Comparison of ENCODE assay signal across 8 cellular contexts in genomic region chr6:32195902-32196681, GRCh38. TPM values are rescaled to one million over a fixed set of nuclear protein-coding genes. Genes with fewer than 3 reads are reported as not detected.
DNase-seq lines count a peak whose midpoint lies in the region; ATAC-seq and TF ChIP-seq lines count a peak whose summit lies in the region.

No MANE protein-coding gene starts in this region.

- TF ChIP-seq CTCF in lung (IDR thresholded peaks at IDR 0.05; ENCODE audit: control extremely low read depth, extremely low read depth), result no peak

- 0% methylated on average over 49 to 58 of the region's 58 CpGs for WGBS in lung, 2 donors

- H3K36me3 ChIP-seq in effector memory CD4-positive, alpha-beta T cell (ENCODE audit: control insufficient read depth, insufficient read depth, low read length), result no peaks in the 10 kb centered on the region
- H3K36me3 ChIP-seq in lung (ENCODE audit: control insufficient read depth in 2 of 2, insufficient read depth in 2 of 2, low read length in 2 of 2), result no peaks in the 10 kb centered on the region

- ATAC-seq in GM18909 (IDR thresholded peaks at IDR 0.05; ENCODE audit: poor library complexity, unreplicated experiment), result peak; percentile 80
- peak; percentile 19 for ATAC-seq in HG03139 (IDR thresholded peaks at IDR 0.05; ENCODE audit: unreplicated experiment)
- peak; percentile 7 for ATAC-seq in lung (ENCODE audit: insufficient read depth, low FRiP score)

- DNase-seq in Ammon's horn (ENCODE audit: low spot score) (peak; percentile 96), NCI-H446 (lab: John Stamatoyannopoulos, UW) (peak; percentile 49 to 67), lung (ENCODE audit: low spot score) (peak; percentile 83)
- DNase-seq in activated CD4-positive, alpha-beta T cell treated with anti-CD3 and anti-CD28 coated beads, Interleukin-2, amount 10 ng/mL, durations not matched to agents 24 days and 14 days, result peak; percentile 89
- DNase-seq in effector memory CD4-positive, alpha-beta T cell, result peak; percentile 39 to 67 (median 48)
- peak; percentile 27 for DNase-seq in stimulated activated CD8-positive, alpha-beta memory T cell treated with anti-CD3 and anti-CD28 coated beads, Interleukin-15, amount 100 ng/mL, for 1 hour (ENCODE audit: low read depth)

- H3K27ac ChIP-seq in effector memory CD4-positive, alpha-beta T cell (ENCODE audit: insufficient read depth, low read length, poor library complexity, severe bottlenecking), result peak overlapping the region; percentile 92
- H3K27ac ChIP-seq in lung (ENCODE audit: low read depth in 1 of 2, low read length in 1 of 2), result peak overlapping the region; percentile 99 to 100

- peak overlapping the region; percentile 98 for H3K4me3 Mint-ChIP-seq in activated CD4-positive, alpha-beta T cell treated with anti-CD3 and anti-CD28 coated beads, Interleukin-2, amount 10 ng/mL, durations not matched to agents 24 days and 14 days

- peaks cover 30% of the 10 kb centered on the region for H3K4me1 ChIP-seq in effector memory CD4-positive, alpha-beta T cell (ENCODE audit: control insufficient read depth, insufficient read depth, low read length, poor library complexity, severe bottlenecking)
- peaks cover 0 to 9% of the 10 kb centered on the region in 2 donors for H3K4me1 ChIP-seq in lung (ENCODE audit: control insufficient read depth in 2 of 2, insufficient read depth in 2 of 2, low read length in 2 of 2)

- peaks cover 38% of the 10 kb centered on the region for H3K4me1 Mint-ChIP-seq in activated CD4-positive, alpha-beta T cell treated with anti-CD3 and anti-CD28 coated beads, Interleukin-2, amount 10 ng/mL, durations not matched to agents 24 days and 14 days

- peak overlapping the region; percentile 99 for H3K27ac Mint-ChIP-seq in activated CD4-positive, alpha-beta T cell treated with anti-CD3 and anti-CD28 coated beads, Interleukin-2, amount 10 ng/mL, durations not matched to agents 24 days and 14 days

- no peaks in the 10 kb centered on the region for H3K9me3 Mint-ChIP-seq in activated CD4-positive, alpha-beta T cell treated with anti-CD3 and anti-CD28 coated beads, Interleukin-2, amount 10 ng/mL, durations not matched to agents 24 days and 14 days

- intact Hi-C loops in activated CD4-positive, alpha-beta T cell treated with anti-CD3 and anti-CD28 coated beads, Interleukin-2, amount 10 ng/mL, durations not matched to agents 24 days and 14 days (cut with micrococcal nuclease), result loop anchor here (1.0 to 10.0 kb wide), 9 partner anchors 18 to 1981 kb away; partner anchors contain the start of genes FKBPL, PPT2, PSMB9 and RGL2

- no peaks in the 10 kb centered on the region for H3K27me3 ChIP-seq in effector memory CD4-positive, alpha-beta T cell (replicated peaks; ENCODE audit: control insufficient read depth, insufficient read depth, low read length, poor library complexity, severe bottlenecking)
- H3K27me3 ChIP-seq in lung (ENCODE audit: control insufficient read depth, insufficient read depth), result no peaks in the 10 kb centered on the region

- peaks cover 2% of the 10 kb centered on the region for H3K27me3 Mint-ChIP-seq in activated CD4-positive, alpha-beta T cell treated with anti-CD3 and anti-CD28 coated beads, Interleukin-2, amount 10 ng/mL, durations not matched to agents 24 days and 14 days

- H3K36me3 Mint-ChIP-seq in activated CD4-positive, alpha-beta T cell treated with anti-CD3 and anti-CD28 coated beads, Interleukin-2, amount 10 ng/mL, durations not matched to agents 24 days and 14 days (ENCODE audit: low read depth), result peaks cover 7% of the 10 kb centered on the region

- H3K4me3 ChIP-seq in effector memory CD4-positive, alpha-beta T cell (ENCODE audit: insufficient read depth, low read depth, low read length, poor library complexity, severe bottlenecking), result peak overlapping the region; percentile 83
- peak overlapping the region; percentile 43 for H3K4me3 ChIP-seq in lung

- H3K9me3 ChIP-seq in effector memory CD4-positive, alpha-beta T cell (ENCODE audit: control insufficient read depth, low read length), result no peaks in the 10 kb centered on the region
- peaks cover 0 to 2% of the 10 kb centered on the region in 2 donors for H3K9me3 ChIP-seq in lung (ENCODE audit: control insufficient read depth in 2 of 2, insufficient read depth in 1 of 2, low read length in 1 of 2)

RNA-seq across cellular contexts. Expression of gene GPSM3, which starts 3.6 kb away (rescaled TPM):
- total RNA-seq in activated CD4-positive, alpha-beta T cell treated with anti-CD3 and anti-CD28 coated beads, Interleukin-2, amount 10 ng/mL, durations not matched to agents 24 days and 14 days, result 81.1 and 82.4 TPM in 2 replicates
- 10 to 100 TPM in 1 of 2 donors, 1 to 10 TPM in 1; 8.1 to 54.0 TPM for total RNA-seq in lung
- 100 to 1,000 TPM in 1 of 2 donors, 10 to 100 TPM in 1; 40.7 to 145 TPM for polyA plus RNA-seq in lung

RNA-seq across cellular contexts. Expression of gene PBX2, which starts 6.1 kb away (rescaled TPM):
- 88.1 and 92.7 TPM in 2 replicates for total RNA-seq in activated CD4-positive, alpha-beta T cell treated with anti-CD3 and anti-CD28 coated beads, Interleukin-2, amount 10 ng/mL, durations not matched to agents 24 days and 14 days
- total RNA-seq in lung, result 100 to 1,000 TPM in 1 of 2 donors, 10 to 100 TPM in 1; 86.7 to 128 TPM
- 10 to 100 TPM; 56.0 to 85.2 TPM for polyA plus RNA-seq in lung

RNA-seq across cellular contexts. Expression of gene AGER, which starts 12.0 kb away (rescaled TPM):
- total RNA-seq in activated CD4-positive, alpha-beta T cell treated with anti-CD3 and anti-CD28 coated beads, Interleukin-2, amount 10 ng/mL, durations not matched to agents 24 days and 14 days, result 20.7 and 24.1 TPM in 2 replicates
- 100 to 1,000 TPM; 178 to 342 TPM for total RNA-seq in lung
- polyA plus RNA-seq in lung, result 1,000 to 10,000 TPM in 1 of 2 donors, 100 to 1,000 TPM in 1; 352 to 1,487 TPM

RNA-seq across cellular contexts. Expression of gene RNF5, which starts 17.9 kb away (rescaled TPM):
- 59.9 and 62.6 TPM in 2 replicates for total RNA-seq in activated CD4-positive, alpha-beta T cell treated with anti-CD3 and anti-CD28 coated beads, Interleukin-2, amount 10 ng/mL, durations not matched to agents 24 days and 14 days
- 10 to 100 TPM; 45.2 to 66.7 TPM for total RNA-seq in lung
- 10 to 100 TPM; 56.3 to 94.4 TPM for polyA plus RNA-seq in lung

RNA-seq across cellular contexts. Expression of gene AGPAT1, which starts 20.2 kb away (rescaled TPM):
- 31.4 and 32.6 TPM in 2 replicates for total RNA-seq in activated CD4-positive, alpha-beta T cell treated with anti-CD3 and anti-CD28 coated beads, Interleukin-2, amount 10 ng/mL, durations not matched to agents 24 days and 14 days
- 10 to 100 TPM; 24.7 to 52.6 TPM for total RNA-seq in lung
- polyA plus RNA-seq in lung, result 10 to 100 TPM; 32.1 to 48.9 TPM

Comparison
In these comparisons a context has a peak if more than half of its experiments do, and no peak if none do; other contexts are left out.
1. Peak in every context shown above with its lines: DNase-seq, ATAC-seq, H3K4me3 ChIP-seq and H3K27ac ChIP-seq.
2. DNase-seq: peak in every context shown above with its lines; median percentile 96 in Ammon's horn; 89 in activated CD4-positive, alpha-beta T cell treated with anti-CD3 and anti-CD28 coated beads, Interleukin-2, amount 10 ng/mL, durations not matched to agents 24 days and 14 days; 83 in lung; 58 in NCI-H446; 48 in effector memory CD4-positive, alpha-beta T cell; 27 in stimulated activated CD8-positive, alpha-beta memory T cell treated with anti-CD3 and anti-CD28 coated beads, Interleukin-15, amount 100 ng/mL, for 1 hour.
3. ATAC-seq: peak in every context shown above with its lines; median percentile 80 in GM18909; 19 in HG03139; 7 in lung.